ENCODE assay signal across 23 cellular contexts in genomic region chr1:158154501-158154900, GRCh38. TPM values are rescaled to one million over a fixed set of nuclear protein-coding genes. Genes with fewer than 3 reads are reported as not detected.
DNase-seq lines count a peak whose midpoint lies in the region; ATAC-seq and TF ChIP-seq lines count a peak whose summit lies in the region.
"Had no signal": no experiment of that assay in that cellular context is flagged by ENCODE, and none has a peak within 500 bp of the region (broad histone marks: within the 10 kb centered on the region; RNA-seq: fewer than 3 reads in every experiment).

No MANE protein-coding gene starts in this region.

- no peaks in the 10 kb centered on the region for H3K27me3 Mint-ChIP-seq in MCF 10A (ENCODE audit: insufficient read depth, unreplicated experiment)
- H3K27me3 Mint-ChIP-seq in dendritic cell treated with granulocyte-macrophage colony-stimulating factor and Interleukin-4, amounts not matched to agents 40 ng/mL and 50 ng/mL, for 4 days: no peaks in the 10 kb centered on the region
- H3K27me3 Mint-ChIP-seq: B cell had no signal

- peak overlapping the region; percentile 73 for H2BK15ac ChIP-seq in mesenchymal stem cell (ENCODE audit: low read depth, poor library complexity, severe bottlenecking)

- H3K4me2 ChIP-seq in mesenchymal stem cell (ENCODE audit: low read length, poor library complexity, severe bottlenecking) (no peak overlapping the region), hepatocyte (no peak overlapping the region)

- H3K9me3 ChIP-seq in breast epithelium: no peaks in the 10 kb centered on the region
- no peaks in the 10 kb centered on the region for H3K9me3 ChIP-seq in mesenchymal stem cell (ENCODE audit: control insufficient read depth, low read length)
- no peaks in the 10 kb centered on the region for H3K9me3 ChIP-seq in hepatocyte (ENCODE audit: low read depth)

- H3K27me3 ChIP-seq in breast epithelium (peaks cover 0 to 5% of the 10 kb centered on the region in 2 donors), mesenchymal stem cell (ENCODE audit: control insufficient read depth in 1 of 2, insufficient read depth in 1 of 2, low read length in 2 of 2) (peaks cover 0 to 10% of the 10 kb centered on the region in 2 experiments), hepatocyte (peaks cover 6% of the 10 kb centered on the region)

- no peak overlapping the region for H3K18ac ChIP-seq in mesenchymal stem cell (ENCODE audit: low read depth in 1 of 2, low read length in 2 of 2)

- no peaks in the 10 kb centered on the region for H3K9me2 ChIP-seq in hepatocyte (replicated peaks; ENCODE audit: insufficient read depth)

- TF ChIP-seq CTCF in MCF 10A (IDR thresholded peaks at IDR 0.05; ENCODE audit: unreplicated experiment): no peak
- no peak for TF ChIP-seq CTCF in breast epithelium (IDR thresholded peaks at IDR 0.05)
- no peak for TF ChIP-seq CTCF in hepatocyte (IDR thresholded peaks at IDR 0.05; ENCODE audit: poor library complexity)

- no peaks in the 10 kb centered on the region for H3K4me1 ChIP-seq in breast epithelium
- no peaks in the 10 kb centered on the region for H3K4me1 ChIP-seq in mesenchymal stem cell (ENCODE audit: control insufficient read depth, insufficient read depth, low read depth, low read length)
- H3K4me1 ChIP-seq in hepatocyte (ENCODE audit: insufficient read depth): no peaks in the 10 kb centered on the region

- no TSS peak for BruUV-seq in MCF 10A (replicated peaks; lab: Mats Ljungman, UMichigan)

- no peak overlapping the region for H3K4me3 Mint-ChIP-seq in MCF 10A (ENCODE audit: unreplicated experiment)
- H3K4me3 Mint-ChIP-seq in dendritic cell treated with granulocyte-macrophage colony-stimulating factor and Interleukin-4, amounts not matched to agents 40 ng/mL and 50 ng/mL, for 4 days: no peak overlapping the region
- H3K4me3 Mint-ChIP-seq: CD4-positive, alpha-beta memory T cell had no signal

- H3K36me3 Mint-ChIP-seq in MCF 10A (ENCODE audit: insufficient read depth, unreplicated experiment): no peaks in the 10 kb centered on the region
- H3K36me3 Mint-ChIP-seq in dendritic cell treated with granulocyte-macrophage colony-stimulating factor and Interleukin-4, amounts not matched to agents 40 ng/mL and 50 ng/mL, for 4 days (ENCODE audit: low read depth): no peaks in the 10 kb centered on the region

- H3K4ac ChIP-seq in mesenchymal stem cell (ENCODE audit: low read depth in 1 of 2, low read length in 2 of 2): no peak overlapping the region

- DNase-seq in MCF 10A (ENCODE audit: unreplicated experiment): no peak
- no peak for DNase-seq in breast epithelium (ENCODE audit: low spot score in 2 of 2)
- no peak for DNase-seq in mesenchymal stem cell
- DNase-seq in T-helper 1 cell: no peak
- DNase-seq in DMS 273 treated with DMSO at 0.1 percent for 48 hours (lab: John Stamatoyannopoulos, UW): no peak
- no peak for DNase-seq in hepatocyte (ENCODE audit: low spot score)
- DNase-seq: Calu3; CD4-positive, alpha-beta memory T cell; DMS53; EL; GM23248; IMR-90; NCI-H1105; NCI-H2081; PC-3; RPMI8226; SIG-M5 had no signal

- no peak overlapping the region for H4K8ac ChIP-seq in mesenchymal stem cell (ENCODE audit: low read length)

- no peak overlapping the region for H4K91ac ChIP-seq in mesenchymal stem cell (ENCODE audit: low read length)

- no peak overlapping the region for H2AK5ac ChIP-seq in mesenchymal stem cell (ENCODE audit: low read length, severe bottlenecking)

- H3K36me3 ChIP-seq in breast epithelium (no peaks in the 10 kb centered on the region), mesenchymal stem cell (ENCODE audit: control insufficient read depth in 1 of 2, insufficient read depth in 2 of 2, low read depth in 1 of 2, low read length in 2 of 2) (no peaks in the 10 kb centered on the region), hepatocyte (replicated peaks; ENCODE audit: insufficient read depth, low read depth) (no peaks in the 10 kb centered on the region)

- POLR2A ChIA-PET in MCF 10A (lab: Yijun Ruan, JAX): no interaction called here

- H3K9ac ChIP-seq in mesenchymal stem cell (ENCODE audit: low read length): no peak overlapping the region
- H3K9ac ChIP-seq: GM23248 had no signal

- CTCF ChIA-PET in MCF 10A (lab: Yijun Ruan, JAX): interaction anchor here (0.6 to 1.3 kb wide), 4 partner anchors 9 to 223 kb away, joined by 3 to 5 read pairs (median 4); no protein-coding TSS in a partner anchor

- no peak overlapping the region for H2BK5ac ChIP-seq in mesenchymal stem cell (ENCODE audit: low read depth, low read length, poor library complexity, severe bottlenecking)

- H3K79me1 ChIP-seq in mesenchymal stem cell (replicated peaks; ENCODE audit: low read length, poor library complexity, severe bottlenecking): no peaks in the 10 kb centered on the region

- H3K4me1 Mint-ChIP-seq in MCF 10A (ENCODE audit: insufficient read depth, unreplicated experiment): peaks cover 39% of the 10 kb centered on the region
- peaks cover 64% of the 10 kb centered on the region for H3K4me1 Mint-ChIP-seq in dendritic cell treated with granulocyte-macrophage colony-stimulating factor and Interleukin-4, amounts not matched to agents 40 ng/mL and 50 ng/mL, for 4 days (ENCODE audit: low read depth)

- H3K14ac ChIP-seq in mesenchymal stem cell (ENCODE audit: low read length in 2 of 2): no peak overlapping the region

- intact Hi-C loops in MCF 10A (cut with micrococcal nuclease) (no loop called here), breast epithelium (cut with DNase I; ENCODE audit: low total_unique reads) (no loop called here)
- intact Hi-C loops in dendritic cell treated with granulocyte-macrophage colony-stimulating factor and Interleukin-4, amounts not matched to agents 40 ng/mL and 50 ng/mL, for 4 days (cut with micrococcal nuclease): loop anchor here (5.0 kb wide), 1 partner anchor 33 kb away; no protein-coding TSS in a partner anchor

- H2BK120ac ChIP-seq in mesenchymal stem cell (ENCODE audit: low read depth, low read length): no peak overlapping the region

- H3K79me2 ChIP-seq in hepatocyte: no peaks in the 10 kb centered on the region

- H3K27ac ChIP-seq in breast epithelium: no peak overlapping the region
- no peak overlapping the region for H3K27ac ChIP-seq in mesenchymal stem cell (ENCODE audit: low read length, poor library complexity, severe bottlenecking)
- no peak overlapping the region for H3K27ac ChIP-seq in hepatocyte
- H3K27ac ChIP-seq: 22Rv1, GM23248 had no signal

- TF ChIP-seq POLR2A in breast epithelium (IDR thresholded peaks at IDR 0.05): no peak

- no peak overlapping the region for H3K23ac ChIP-seq in mesenchymal stem cell (ENCODE audit: low read length in 2 of 2)

- ATAC-seq in GM18517 (IDR thresholded peaks at IDR 0.05; ENCODE audit: unreplicated experiment): no peak
- ATAC-seq: HCT116, PC-3, SK-N-SH treated with all-trans-retinoic acid at 6 μM for 48 hours had no signal

- H3K27ac Mint-ChIP-seq in MCF 10A (ENCODE audit: low read depth, unreplicated experiment): peak overlapping the region; percentile 29
- H3K27ac Mint-ChIP-seq in dendritic cell treated with granulocyte-macrophage colony-stimulating factor and Interleukin-4, amounts not matched to agents 40 ng/mL and 50 ng/mL, for 4 days: peak overlapping the region; percentile 54
- H3K27ac Mint-ChIP-seq: B cell; CD4-positive, alpha-beta memory T cell had no signal

- 78% methylated on average over 3 of the region's 3 CpGs for WGBS in mesenchymal stem cell
- 72% methylated on average over 3 of the region's 3 CpGs for WGBS in hepatocyte (ENCODE audit: low lambda C conversion rate, missing lambda C conversion rate)

- H4K20me1 ChIP-seq in hepatocyte (ENCODE audit: insufficient read depth, poor library complexity, severe bottlenecking): no peaks in the 10 kb centered on the region

- no peak overlapping the region for H2BK12ac ChIP-seq in mesenchymal stem cell (ENCODE audit: low read length in 2 of 2)

- no peak overlapping the region for H2AFZ ChIP-seq in mesenchymal stem cell (ENCODE audit: low read depth, low read length)
- H2AFZ ChIP-seq in hepatocyte: no peak overlapping the region
- H2AFZ ChIP-seq: GM23248 had no signal

- H3K9me3 Mint-ChIP-seq in MCF 10A (ENCODE audit: unreplicated experiment): no peaks in the 10 kb centered on the region
- H3K9me3 Mint-ChIP-seq in dendritic cell treated with granulocyte-macrophage colony-stimulating factor and Interleukin-4, amounts not matched to agents 40 ng/mL and 50 ng/mL, for 4 days: no peaks in the 10 kb centered on the region
- H3K9me3 Mint-ChIP-seq: CD4-positive, alpha-beta memory T cell had no signal

- H3K4me3 ChIP-seq in breast epithelium (no peak overlapping the region), mesenchymal stem cell (ENCODE audit: insufficient read depth in 1 of 2, low read depth in 1 of 2, low read length in 2 of 2) (no peak overlapping the region), hepatocyte (no peak overlapping the region)
- H3K4me3 ChIP-seq: GM23248 had no signal

RNA-seq across cellular contexts. Expression of gene CD1D, which starts 26.2 kb away (rescaled TPM):
- total RNA-seq in MCF 10A (2022) (0.19 and 0.22 TPM in 2 replicates), breast epithelium (1 to 10 TPM in 2 of 3 donors, under 1 TPM in 1; 0.96 to 2.0 (median 1.8) TPM), hepatocyte (3.9 and 4.7 TPM in 2 replicates)
- 5.1 TPM for polyA plus RNA-seq in mesenchymal stem cell (2013, experiment 1 of 2)
- 5.2 TPM for polyA plus RNA-seq in mesenchymal stem cell (2013, experiment 2 of 2)
- polyA plus RNA-seq in hepatocyte: 2.3 and 3.7 TPM in 2 replicates
- total RNA-seq: CD4-positive, alpha-beta memory T cell; GM23248; IMR-90; PC-3 had no signal
- polyA plus RNA-seq: GM23248, IMR-90 had no signal
